ENCODE assay signal across 7 cellular contexts in the genomic region with DNA sequence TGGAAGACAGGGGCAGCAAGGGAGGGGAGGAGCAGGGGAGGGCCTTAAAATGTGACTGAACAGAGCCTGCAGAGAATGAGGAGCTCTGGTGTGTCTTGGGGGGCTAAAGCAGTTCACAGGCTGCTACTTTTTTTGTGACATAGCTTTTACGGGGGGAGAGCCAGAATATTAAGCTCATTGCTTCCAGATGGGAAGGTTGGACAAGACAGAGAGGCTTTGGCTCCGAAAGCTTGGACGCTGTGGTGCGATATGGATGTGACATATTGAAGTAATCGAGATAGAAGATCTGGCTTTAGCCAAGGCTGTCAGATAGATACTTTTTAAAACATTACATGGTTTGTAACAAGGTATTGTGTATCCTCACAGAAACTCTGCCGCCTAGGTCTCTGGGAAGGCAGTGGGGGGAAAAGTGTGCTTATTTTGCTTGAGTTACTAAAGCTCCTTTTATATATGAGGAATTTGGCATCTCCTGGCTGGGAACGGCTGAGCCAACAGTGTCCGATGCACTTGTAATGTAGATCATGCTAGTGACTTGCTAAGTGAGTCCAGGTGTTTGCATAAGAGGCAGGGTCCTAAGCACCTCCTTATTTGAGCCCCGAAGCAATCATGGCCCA. TPM values are rescaled to one million over a fixed set of nuclear protein-coding genes. Genes with fewer than 3 reads are reported as not detected.
A peak's percentile ranks its signal among the peaks of the same experiment; 100 is the strongest.
DNase-seq lines count a peak whose midpoint lies in the region; ATAC-seq and TF ChIP-seq lines count a peak whose summit lies in the region.

No MANE protein-coding gene starts in this region.

- peak overlapping the region; percentile 62 to 68 for H3K27ac ChIP-seq in thoracic aorta

- intact Hi-C loops in Right ventricle myocardium superior (cut with DNase I) = loop anchor here (5.0 kb wide), 3 partner anchors 222 to 1342 kb away; no protein-coding TSS in a partner anchor

- H3K4me3 ChIP-seq in thoracic aorta = no peak overlapping the region

- ATAC-seq in GM21526 (IDR thresholded peaks at IDR 0.05; ENCODE audit: low FRiP score, unreplicated experiment) (peak; percentile 10), HG02973 (IDR thresholded peaks at IDR 0.05; ENCODE audit: unreplicated experiment) (peak; percentile 9), Right ventricle myocardium superior (ENCODE audit: poor library complexity) (peak; percentile 13), thoracic aorta (ENCODE audit: insufficient number of reproducible peaks, low FRiP score, low read depth) (no peak), GM18517 (IDR thresholded peaks at IDR 0.05; ENCODE audit: unreplicated experiment) (no peak)

- H3K9me3 ChIP-seq in thoracic aorta = no peaks in the 10 kb centered on the region

- peaks cover 19 to 62% of the 10 kb centered on the region in 2 donors for H3K4me1 ChIP-seq in thoracic aorta (ENCODE audit: control insufficient read depth in 1 of 2, low read depth in 2 of 2)

- no peaks in the 10 kb centered on the region for H3K36me3 ChIP-seq in thoracic aorta

- no peaks in the 10 kb centered on the region for H3K27me3 ChIP-seq in thoracic aorta (replicated peaks; ENCODE audit: insufficient read depth)

- DNase-seq in Right ventricle myocardium superior (no peak), thoracic aorta (ENCODE audit: low spot score) (no peak), SIG-M5 (lab: John Stamatoyannopoulos, UW) (no peak), NCI-H2196 treated with DMSO at 0.1 percent for 48 hours (lab: John Stamatoyannopoulos, UW; ENCODE audit: unreplicated experiment) (no peak)

- TF ChIP-seq CTCF in thoracic aorta (IDR thresholded peaks at IDR 0.05) = no peak

RNA-seq across cellular contexts. Expression of a gene that starts 40.4 kb away (rescaled TPM):
- total RNA-seq in Right ventricle myocardium superior (45.5 TPM), thoracic aorta (10 to 100 TPM; 25.7 to 40.8 TPM)

Comparison
In these comparisons a context has a peak if more than half of its experiments do, and no peak if none do; other contexts are left out.
1. ATAC-seq: peak in GM21526 (single experiment), HG02973 (single experiment) and Right ventricle myocardium superior (single experiment); none in thoracic aorta (single experiment) and GM18517 (single experiment).